Comparison of ENCODE assay signal across 9 cellular contexts in genomic region chr2:28622101-28622499, GRCh38.
DNase-seq lines count a peak whose midpoint lies in the region; ATAC-seq and TF ChIP-seq lines count a peak whose summit lies in the region.
"Had no signal": no experiment of that assay in that cellular context is flagged by ENCODE, and none has a peak within 500 bp of the region (broad histone marks: within the 10 kb centered on the region; RNA-seq: fewer than 3 reads in every experiment).

No MANE protein-coding gene starts in this region.

- no peak for ATAC-seq in Panc1
- ATAC-seq in HG02870 (IDR thresholded peaks at IDR 0.05; ENCODE audit: unreplicated experiment): no peak

- POLR2A ChIA-PET in AG04450 (lab: Yijun Ruan, JAX) (no interaction called here), Panc1 (lab: Charles Lee) (no interaction called here)

- H3K9me3 ChIP-seq in AG04450 (ENCODE audit: control insufficient read depth, insufficient read depth, low read length): no peaks in the 10 kb centered on the region
- H3K9me3 ChIP-seq in Panc1 (ENCODE audit: control insufficient read depth, insufficient read depth, low read depth, low read length): no peaks in the 10 kb centered on the region
- no peaks in the 10 kb centered on the region for H3K9me3 ChIP-seq in neural progenitor cell (ENCODE audit: low read depth)

- H3K27ac ChIP-seq in AG04450 (ENCODE audit: low read depth, low read length) (peak overlapping the region; percentile 69), Panc1 (ENCODE audit: low read length) (peak overlapping the region; percentile 40; the same call in 1 of the 2 replicates), neural progenitor cell (peak overlapping the region; percentile 53)

- H3K27me3 Mint-ChIP-seq in endothelial cell (ENCODE audit: unreplicated experiment) (peaks cover 2% of the 10 kb centered on the region), neural progenitor cell (ENCODE audit: insufficient read depth, low read depth) (peaks cover 27% of the 10 kb centered on the region)

- H3K4me1 ChIP-seq in Panc1 (ENCODE audit: control insufficient read depth, insufficient read depth, low read length) (peaks cover 7% of the 10 kb centered on the region), neural progenitor cell (peaks cover 26% of the 10 kb centered on the region)

- H3K9ac ChIP-seq in neural progenitor cell: no peak overlapping the region

- H3K4me3 ChIP-seq in AG04450 (ENCODE audit: low read depth, low read length) (no peak overlapping the region), Panc1 (ENCODE audit: low read depth in 2 of 2, low read length in 2 of 2) (no peak overlapping the region), neural progenitor cell (no peak overlapping the region)

- H3K27ac Mint-ChIP-seq in endothelial cell (ENCODE audit: unreplicated experiment) (peak overlapping the region; percentile 96), neural progenitor cell (peak overlapping the region; percentile 59)

- no peak for DNase-seq in AG04450 (ENCODE audit: low read depth, low spot score)
- DNase-seq in Panc1 (ENCODE audit: low read depth, low spot score): no peak
- DNase-seq in endothelial cell (ENCODE audit: low spot score): no peak
- no peak for DNase-seq in neural progenitor cell (ENCODE audit: low spot score)
- no peak for DNase-seq in NCI-H82 treated with DMSO at 0.1 percent for 48 hours (lab: John Stamatoyannopoulos, UW; ENCODE audit: unreplicated experiment)
- no peak for DNase-seq in HK-2 (ENCODE audit: unreplicated experiment)
- no peak for DNase-seq in central memory CD4-positive, alpha-beta T cell
- DNase-seq: NCI-H526 treated with DMSO at 0.1 percent for 48 hours had no signal

- no peaks in the 10 kb centered on the region for H3K27me3 ChIP-seq in AG04450 (ENCODE audit: control insufficient read depth, insufficient read depth, low read length)
- H3K27me3 ChIP-seq in Panc1 (ENCODE audit: control insufficient read depth, insufficient read depth, low read length): no peaks in the 10 kb centered on the region
- H3K27me3 ChIP-seq in neural progenitor cell: no peaks in the 10 kb centered on the region

- H3K36me3 ChIP-seq in Panc1 (ENCODE audit: control insufficient read depth, insufficient read depth, low read length) (no peaks in the 10 kb centered on the region), neural progenitor cell (no peaks in the 10 kb centered on the region)

- H3K9me3 Mint-ChIP-seq in endothelial cell (ENCODE audit: unreplicated experiment): no peaks in the 10 kb centered on the region
- H3K9me3 Mint-ChIP-seq in neural progenitor cell: no peaks in the 10 kb centered on the region

- in situ Hi-C loops in Panc1 (cut with HindIII; ENCODE audit: low pct_unique_long_range_greater_than_20kb, low sequenced_read_pairs): no loop called here

- H3K36me3 Mint-ChIP-seq in endothelial cell (ENCODE audit: low read depth, unreplicated experiment): no peaks in the 10 kb centered on the region
- no peaks in the 10 kb centered on the region for H3K36me3 Mint-ChIP-seq in neural progenitor cell

- H3K4me2 ChIP-seq in neural progenitor cell: peak overlapping the region; percentile 58

- intact Hi-C loops in Panc1 (cut with micrococcal nuclease; ENCODE audit: unreplicated experiment): no loop called here

- CTCF ChIA-PET in AG04450 (lab: Charles Lee) (no interaction called here), Panc1 (lab: Charles Lee) (interaction anchor here (1.1 kb wide), 1 partner anchor 54 kb away, joined by 8 read pairs; no protein-coding TSS in a partner anchor)

- peak overlapping the region; percentile 4 for H2AFZ ChIP-seq in neural progenitor cell (replicated peaks)

- no peak for TF ChIP-seq CTCF in AG04450 (IDR thresholded peaks at IDR 0.05; ENCODE audit: low read depth, low read length)
- no peak for TF ChIP-seq CTCF in Panc1 (IDR thresholded peaks at IDR 0.05)
- no peak for TF ChIP-seq CTCF in endothelial cell (IDR thresholded peaks at IDR 0.05; ENCODE audit: unreplicated experiment)
- no peak for TF ChIP-seq CTCF in neural progenitor cell (IDR thresholded peaks at IDR 0.05)

- H3K4me3 Mint-ChIP-seq in endothelial cell (ENCODE audit: unreplicated experiment) (no peak overlapping the region), neural progenitor cell (peak overlapping the region; percentile 54)

- H4K20me1 ChIP-seq in neural progenitor cell (ENCODE audit: low read depth): no peaks in the 10 kb centered on the region

- H3K4me1 Mint-ChIP-seq in endothelial cell (ENCODE audit: unreplicated experiment) (peaks cover 25% of the 10 kb centered on the region), neural progenitor cell (peaks cover 56% of the 10 kb centered on the region)

- peaks cover 23% of the 10 kb centered on the region for H3F3A ChIP-seq in neural progenitor cell (ENCODE audit: low read depth)

- no peaks in the 10 kb centered on the region for H3K79me2 ChIP-seq in neural progenitor cell (ENCODE audit: low read depth)

- BruUV-seq in Panc1 (replicated peaks; lab: Mats Ljungman, UMichigan): no TSS peak
